ENCODE assay signal across 20 cellular contexts in the genomic region with DNA sequence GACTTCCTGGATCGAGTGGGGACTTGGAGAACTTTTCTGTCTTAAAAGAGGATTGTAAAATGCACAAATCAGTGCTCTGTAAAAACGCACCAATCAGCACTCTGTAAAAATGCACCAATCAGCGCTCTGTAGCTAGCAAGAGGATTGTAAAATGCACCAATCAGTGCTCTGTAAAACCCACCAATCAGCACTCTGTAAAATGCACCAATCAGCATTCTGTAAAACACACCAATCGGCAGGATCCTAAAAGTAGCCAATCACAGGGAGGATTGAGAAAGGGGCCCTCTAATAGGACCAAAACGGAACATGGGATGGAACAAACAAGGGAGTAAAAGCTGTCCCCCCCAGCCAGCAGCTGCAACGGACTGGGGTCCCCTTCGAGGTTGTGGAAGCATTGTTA.
DNase-seq lines count a peak whose midpoint lies in the region; ATAC-seq, FAIRE-seq and TF ChIP-seq lines count a peak whose summit lies in the region.
"Had no signal": no experiment of that assay in that cellular context is flagged by ENCODE, and none has a peak within 500 bp of the region (broad histone marks: within the 10 kb centered on the region; RNA-seq: fewer than 3 reads in every experiment).

No MANE protein-coding gene starts in this region.

- dilution Hi-C loops in IMR-90 (cut with HindIII; ENCODE audit: low sequenced_read_pairs, unreplicated experiment) = no loop called here

- no peak overlapping the region for H2AFZ ChIP-seq in IMR-90 (replicated peaks; ENCODE audit: low read length, poor library complexity)

- no peak for TF ChIP-seq EP300 in A549 (IDR thresholded peaks at IDR 0.05)

- H3K4me2 ChIP-seq in A549 = no peak overlapping the region
- H3K4me2 ChIP-seq in IMR-90 (ENCODE audit: low read depth, low read length) = no peak overlapping the region
- H3K4me2 ChIP-seq: BLaER1 treated with 17β-estradiol and CSF1 and Interleukin-3, amounts not matched to agents 10 nM and 100 nM had no signal

- H2BK15ac ChIP-seq in IMR-90 (ENCODE audit: low read depth, low read length) = no peak overlapping the region

- TF ChIP-seq RAD21 in A549 (conservative IDR thresholded peaks at IDR 0.05 in 1 of 2, IDR thresholded peaks at IDR 0.05 in 1 of 2) (no peak), IMR-90 (IDR thresholded peaks at IDR 0.05; ENCODE audit: low read length) (no peak)

- ATAC-seq in A549 = no peak
- ATAC-seq in IMR-90 (ENCODE audit: low read depth) = no peak
- ATAC-seq: CD8-positive, alpha-beta T cell had no signal

- TF ChIP-seq CTCF in A549 (IDR thresholded peaks at IDR 0.05) = no peak
- TF ChIP-seq CTCF in IMR-90 (conservative IDR thresholded peaks at IDR 0.05; ENCODE audit: low read depth, low read length) = no peak
- no peak for TF ChIP-seq CTCF in testis (IDR thresholded peaks at IDR 0.05)
- no peak for TF ChIP-seq CTCF in endothelial cell (IDR thresholded peaks at IDR 0.05; ENCODE audit: unreplicated experiment)

- WGBS in A549 (ENCODE audit: missing lambda C conversion rate) = 32% methylated on average over 7 of the region's 7 CpGs
- WGBS in IMR-90 (ENCODE audit: extremely low coverage in 2 of 2, insufficient read length in 1 of 2), 2 experiments = 100% methylated on average over 2 of the region's 7 CpGs; no CpG with 5 or more reads in 1 of the 2 experiments
- 59 to 75% methylated on average over 7 of the region's 7 CpGs for WGBS in testis, 2 donors

- no peak overlapping the region for H2AK5ac ChIP-seq in IMR-90 (ENCODE audit: low read depth, low read length)

- no peaks in the 10 kb centered on the region for H3K36me3 Mint-ChIP-seq in endothelial cell (ENCODE audit: low read depth, unreplicated experiment)
- H3K36me3 Mint-ChIP-seq: CD8-positive, alpha-beta T cell had no signal

- H3K4me1 ChIP-seq in A549 (no peaks in the 10 kb centered on the region), IMR-90 (ENCODE audit: control insufficient read depth, insufficient read depth, low read length) (no peaks in the 10 kb centered on the region), testis (no peaks in the 10 kb centered on the region)
- H3K4me1 ChIP-seq: BLaER1 treated with 17β-estradiol and CSF1 and Interleukin-3, amounts not matched to agents 10 nM and 100 nM had no signal

- no peak overlapping the region for H3K4me3 Mint-ChIP-seq in endothelial cell (ENCODE audit: unreplicated experiment)
- H3K4me3 Mint-ChIP-seq: B cell; CD4-positive, alpha-beta T cell; CD8-positive, alpha-beta T cell had no signal

- H2BK120ac ChIP-seq in IMR-90 (ENCODE audit: low read depth, low read length) = no peak overlapping the region

- no peaks in the 10 kb centered on the region for H3K4me1 Mint-ChIP-seq in endothelial cell (ENCODE audit: unreplicated experiment)
- H3K4me1 Mint-ChIP-seq: B cell had no signal

- no peak for FAIRE-seq in A549 (lab: Jason Lieb, UNC)
- FAIRE-seq: A204.1, G401.6, GM12891, GM19239 had no signal

- H2AK9ac ChIP-seq in IMR-90 (replicated peaks; ENCODE audit: low read depth, low read length, poor library complexity) = no peak overlapping the region

- H4K20me1 ChIP-seq in IMR-90 (ENCODE audit: insufficient read depth, low read length) = no peaks in the 10 kb centered on the region
- H4K20me1 ChIP-seq: BLaER1 treated with 17β-estradiol and CSF1 and Interleukin-3, amounts not matched to agents 10 nM and 100 nM had no signal

- no peak overlapping the region for H4K8ac ChIP-seq in IMR-90 (ENCODE audit: low read depth in 2 of 2, low read length in 2 of 2)

- no peak overlapping the region for H3K4ac ChIP-seq in IMR-90 (ENCODE audit: low read depth, low read length)

- no peaks in the 10 kb centered on the region for H3K27me3 Mint-ChIP-seq in endothelial cell (ENCODE audit: unreplicated experiment)
- H3K27me3 Mint-ChIP-seq: B cell; CD4-positive, alpha-beta T cell had no signal

- H3K27me3 ChIP-seq in IMR-90 (ENCODE audit: control insufficient read depth, insufficient read depth, low read length) (no peaks in the 10 kb centered on the region), testis (no peaks in the 10 kb centered on the region)
- H3K27me3 ChIP-seq: BLaER1 treated with 17β-estradiol and CSF1 and Interleukin-3, amounts not matched to agents 10 nM and 100 nM had no signal

- H4K5ac ChIP-seq in IMR-90 (ENCODE audit: low read depth, low read length) = no peak overlapping the region

- H3K9me3 Mint-ChIP-seq in endothelial cell (ENCODE audit: unreplicated experiment) = no peaks in the 10 kb centered on the region
- H3K9me3 Mint-ChIP-seq: CD4-positive, alpha-beta T cell had no signal

- no peak overlapping the region for H3K27ac Mint-ChIP-seq in endothelial cell (ENCODE audit: unreplicated experiment)
- H3K27ac Mint-ChIP-seq: B cell; CD4-positive, alpha-beta T cell; CD8-positive, alpha-beta T cell had no signal

- no peak overlapping the region for H2BK5ac ChIP-seq in IMR-90 (ENCODE audit: low read depth, low read length, poor library complexity, severe bottlenecking)

- BruUV-seq in IMR-90 (replicated peaks; lab: Mats Ljungman, UMichigan) = no TSS peak

- no peaks in the 10 kb centered on the region for H3K9me3 ChIP-seq in A549
- H3K9me3 ChIP-seq in IMR-90 (ENCODE audit: control insufficient read depth, insufficient read depth, low read length) = peaks cover 3% of the 10 kb centered on the region; the same call in 1 of the 2 replicates
- H3K9me3 ChIP-seq in testis = no peaks in the 10 kb centered on the region

- H3K18ac ChIP-seq in IMR-90 (ENCODE audit: low read depth, low read length) = no peak overlapping the region

- H3K79me1 ChIP-seq in IMR-90 (ENCODE audit: low read depth in 1 of 2, low read length in 2 of 2) = no peaks in the 10 kb centered on the region

- H3K27ac ChIP-seq in A549 (no peak overlapping the region), IMR-90 (ENCODE audit: insufficient read depth, low read length) (no peak overlapping the region), testis (no peak overlapping the region)
- H3K27ac ChIP-seq: BLaER1 treated with 17β-estradiol and CSF1 and Interleukin-3, amounts not matched to agents 10 nM and 100 nM; C4-2B had no signal

- no peak overlapping the region for H4K91ac ChIP-seq in IMR-90 (ENCODE audit: insufficient read depth, low read depth, low read length)

- H3K9ac ChIP-seq in IMR-90 (ENCODE audit: low read depth, low read length) = no peak overlapping the region
- H3K9ac ChIP-seq: BLaER1 treated with 17β-estradiol and CSF1 and Interleukin-3, amounts not matched to agents 10 nM and 100 nM had no signal

- H3K4me3 ChIP-seq in A549 = no peak overlapping the region
- no peak overlapping the region for H3K4me3 ChIP-seq in IMR-90 (ENCODE audit: insufficient read depth, low read depth, low read length)
- peak overlapping the region in 1 of 2 donors; percentile 7 for H3K4me3 ChIP-seq in testis
- H3K4me3 ChIP-seq: BLaER1 treated with 17β-estradiol and CSF1 and Interleukin-3, amounts not matched to agents 10 nM and 100 nM had no signal

- no peaks in the 10 kb centered on the region for H3K36me3 ChIP-seq in IMR-90 (ENCODE audit: control insufficient read depth, insufficient read depth, low read length)
- no peaks in the 10 kb centered on the region for H3K36me3 ChIP-seq in testis (ENCODE audit: low read depth, missing control alignments)
- H3K36me3 ChIP-seq: BLaER1 treated with 17β-estradiol and CSF1 and Interleukin-3, amounts not matched to agents 10 nM and 100 nM had no signal

- no peak for TF ChIP-seq POLR2A in A549 (IDR thresholded peaks at IDR 0.05; ENCODE audit: low read length)
- no peak for TF ChIP-seq POLR2A in IMR-90 (IDR thresholded peaks at IDR 0.05; ENCODE audit: low read depth, low read length)
- no peak for TF ChIP-seq POLR2A in testis (IDR thresholded peaks at IDR 0.05)

- no peak overlapping the region for H3K14ac ChIP-seq in IMR-90 (replicated peaks; ENCODE audit: low read depth, low read length)

- POLR2A ChIA-PET in A549 (lab: Yijun Ruan, JAX) (no interaction called here), IMR-90 (lab: Charles Lee; ENCODE audit: unreplicated experiment) (no interaction called here)

- no peak for DNase-seq in A549 (ENCODE audit: low read depth in 1 of 2, low spot score in 1 of 2)
- no peak for DNase-seq in IMR-90
- peak; percentile 60 for DNase-seq in testis
- no peak for DNase-seq in DMS153 (lab: John Stamatoyannopoulos, UW)
- no peak for DNase-seq in endothelial cell (ENCODE audit: low spot score)
- DNase-seq: 8988T; AML-193; CD4-positive, alpha-beta T cell; CD8-positive, alpha-beta T cell; COR-L47; DMS 273 treated with DMSO at 0.1 percent for 48 hours; DMS79 treated with DMSO at 0.1 percent for 48 hours; GF-D8 had no signal

- H3K56ac ChIP-seq in IMR-90 (ENCODE audit: extremely low read depth, insufficient read depth, low read length) = no peak overlapping the region

- in situ Hi-C loops in IMR-90 (cut with MboI; ENCODE audit: low sequenced_read_pairs) = no loop called here

- CTCF ChIA-PET in A549 (lab: Yijun Ruan, JAX) (no interaction called here), IMR-90 (lab: Yijun Ruan, JAX) (no interaction called here)

- H2BK20ac ChIP-seq in IMR-90 (ENCODE audit: low read depth, low read length) = no peak overlapping the region

- intact Hi-C loops in IMR-90 (cut with micrococcal nuclease) = no loop called here
- intact Hi-C loops in testis (cut with DNase I; ENCODE audit: low total_unique reads) = no loop called here

- H3K9me1 ChIP-seq in IMR-90 (ENCODE audit: insufficient read depth, low read length) = no peaks in the 10 kb centered on the region

- H3K23ac ChIP-seq in IMR-90 (ENCODE audit: low read depth, low read length) = no peak overlapping the region

TF ChIP-seq in A549, 52 proteins besides CTCF, POLR2A, EP300 and RAD21 (continues in another document):
- TF ChIP-seq MAFK (IDR thresholded peaks at IDR 0.05; ENCODE audit: partially characterized antibody) = peak; percentile 57
- no peak for TF ChIP-seq MAZ (IDR thresholded peaks at IDR 0.05; ENCODE audit: borderline replicate concordance, low read depth, low read length)
- TF ChIP-seq HOXB13 (CRISPR knock-in tag; IDR thresholded peaks at IDR 0.05; ENCODE audit: low read depth) = no peak

TF ChIP-seq in IMR-90, 13 proteins besides CTCF, POLR2A, EP300 and RAD21:
- TF ChIP-seq MAFK (IDR thresholded peaks at IDR 0.05; ENCODE audit: low read depth, low read length) = peak; percentile 51
- no peak for TF ChIP-seq NFE2L2 (IDR thresholded peaks at IDR 0.05; ENCODE audit: low read depth, low read length)
